8 cellular contexts compared by ENCODE assay signal in genomic region chr17:47970725-47971511, GRCh38. TPM values are rescaled to one million over a fixed set of nuclear protein-coding genes. Genes with fewer than 3 reads are reported as not detected.
A peak's percentile ranks its signal among the peaks of the same experiment; 100 is the strongest.
DNase-seq lines count a peak whose midpoint lies in the region; ATAC-seq, FAIRE-seq and TF ChIP-seq lines count a peak whose summit lies in the region.

CDK5RAP3 (plus strand) TSS chr17:47971113; CDS start chr17:47971147, 34 bp downstream.

- peak; percentile 99 for DNase-seq in ACHN
- DNase-seq in NCI-H2196 treated with DMSO at 0.1 percent for 48 hours (lab: John Stamatoyannopoulos, UW; ENCODE audit: unreplicated experiment), result peak; percentile 99
- DNase-seq in WERI-Rb-1, result peak; percentile 100
- peak; percentile 95 for DNase-seq in bronchial epithelial cell (ENCODE audit: low read depth)
- peak; percentile 98 for DNase-seq in iPS-NIHi11 (ENCODE audit: low spot score)
- peak; percentile 98 for DNase-seq in smooth muscle cell (lab: John Stamatoyannopoulos, UW; ENCODE audit: unreplicated experiment)

- H4K20me1 ChIP-seq in smooth muscle cell (ENCODE audit: low read depth), result no peaks in the 10 kb centered on the region

- in situ Hi-C loops in ACHN (cut with HindIII; ENCODE audit: low pct_ligation_motif_present, low pct_unique_long_range_greater_than_20kb, low sequenced_read_pairs), result no loop called here

- peaks cover 12% of the 10 kb centered on the region for H3K79me2 ChIP-seq in smooth muscle cell (ENCODE audit: low read depth)

- FAIRE-seq in bronchial epithelial cell (lab: Jason Lieb, UNC), result no peak

- no peaks in the 10 kb centered on the region for H3K9me3 ChIP-seq in WERI-Rb-1 (ENCODE audit: severe bottlenecking)
- no peaks in the 10 kb centered on the region for H3K9me3 ChIP-seq in smooth muscle cell (replicated peaks; ENCODE audit: low read depth)

- H3K4me1 ChIP-seq in smooth muscle cell (ENCODE audit: low read depth), result peaks cover 9% of the 10 kb centered on the region

- ATAC-seq in GM18868 (IDR thresholded peaks at IDR 0.05; ENCODE audit: unreplicated experiment), result peak; percentile 97
- ATAC-seq in HG03135 (IDR thresholded peaks at IDR 0.05; ENCODE audit: unreplicated experiment), result peak; percentile 95

- H3F3A ChIP-seq in smooth muscle cell (ENCODE audit: low read depth), result peaks cover 3% of the 10 kb centered on the region

- H3K36me3 ChIP-seq in WERI-Rb-1, result peaks cover 35% of the 10 kb centered on the region
- H3K36me3 ChIP-seq in bronchial epithelial cell (ENCODE audit: control insufficient read depth, insufficient read depth, low read length), result peaks cover 12% of the 10 kb centered on the region
- H3K36me3 ChIP-seq in smooth muscle cell (ENCODE audit: low read depth), result no peaks in the 10 kb centered on the region

- peak within 1 kb of the TSS; percentile 85 for H3K9ac ChIP-seq in smooth muscle cell (ENCODE audit: low read depth)

- peak within 1 kb of the TSS; percentile 88 for H3K4me2 ChIP-seq in smooth muscle cell

- 2% methylated on average over 60 of the region's 63 CpGs for WGBS in smooth muscle cell (ENCODE audit: low lambda C conversion rate)

- H3K27me3 ChIP-seq in WERI-Rb-1 (ENCODE audit: insufficient read depth, low read depth, severe bottlenecking) (no peaks in the 10 kb centered on the region), bronchial epithelial cell (ENCODE audit: control insufficient read depth, insufficient read depth, low read length) (no peaks in the 10 kb centered on the region), smooth muscle cell (ENCODE audit: low read depth) (no peaks in the 10 kb centered on the region)

- peak within 1 kb of the TSS; percentile 87 for H3K27ac ChIP-seq in WERI-Rb-1
- peak within 1 kb of the TSS; percentile 72 for H3K27ac ChIP-seq in smooth muscle cell (ENCODE audit: low read depth)

- TF ChIP-seq CTCF in WERI-Rb-1 (IDR thresholded peaks at IDR 0.05; ENCODE audit: low read depth, low read length), result peak; percentile 99
- peak; percentile 98 for TF ChIP-seq CTCF in bronchial epithelial cell (IDR thresholded peaks at IDR 0.05; ENCODE audit: insufficient read depth, low read length, severe bottlenecking)
- TF ChIP-seq CTCF in smooth muscle cell (IDR thresholded peaks at IDR 0.05; ENCODE audit: borderline replicate concordance, insufficient read depth, poor library complexity, severe bottlenecking), result peak; percentile 64

- H2AFZ ChIP-seq in smooth muscle cell (ENCODE audit: low read depth), result peak within 1 kb of the TSS; percentile 60

- peak within 1 kb of the TSS; percentile 68 for H3K4me3 ChIP-seq in WERI-Rb-1 (ENCODE audit: low read depth, low read length)
- H3K4me3 ChIP-seq in bronchial epithelial cell (ENCODE audit: low read depth, low read length), result peak within 1 kb of the TSS; percentile 95
- H3K4me3 ChIP-seq in smooth muscle cell, result peak within 1 kb of the TSS; percentile 65

RNA-seq across cellular contexts. Expression of gene CDK5RAP3, which starts in this region (rescaled TPM):
- 77.1 and 89.8 TPM in 2 replicates for total RNA-seq in bronchial epithelial cell
- total RNA-seq in smooth muscle cell, result 79.6 and 85.6 TPM in 2 replicates
- 119 and 121 TPM in 2 replicates for polyA plus RNA-seq in smooth muscle cell

Comparison
In these comparisons a context has a peak if more than half of its experiments do, and no peak if none do; other contexts are left out.
1. Peak in every context shown above with its lines: DNase-seq, ATAC-seq, H3K4me3 ChIP-seq and H3K27ac ChIP-seq.